ENCODE assay signal across 19 cellular contexts in genomic region chr17:19305261-19305660, GRCh38. TPM values are rescaled to one million over a fixed set of nuclear protein-coding genes. Genes with fewer than 3 reads are reported as not detected.
DNase-seq lines count a peak whose midpoint lies in the region; FAIRE-seq and TF ChIP-seq lines count a peak whose summit lies in the region.
"Had no signal": no experiment of that assay in that cellular context is flagged by ENCODE, and none has a peak within 500 bp of the region (broad histone marks: within the 10 kb centered on the region; RNA-seq: fewer than 3 reads in every experiment).

No MANE protein-coding gene starts in this region.

- H3K9me3 Mint-ChIP-seq in T-helper 1 cell treated with Interleukin-12 subunit alpha and Interleukin-12 subunit beta and Interleukin-4 antibody, amounts not matched to agents 30 μg/mL and 1 μg/mL, for 36 hours, result no peaks in the 10 kb centered on the region
- H3K9me3 Mint-ChIP-seq in neural crest cell, result no peaks in the 10 kb centered on the region

- peak; percentile 23 for FAIRE-seq in GM19239 (lab: Jason Lieb, UNC)
- FAIRE-seq: GM12878, H54, kidney had no signal

- no peak for TF ChIP-seq CTCF in neural crest cell (conservative IDR thresholded peaks at IDR 0.05)

- no peaks in the 10 kb centered on the region for H3K36me3 Mint-ChIP-seq in T-helper 1 cell treated with Interleukin-12 subunit alpha and Interleukin-12 subunit beta and Interleukin-4 antibody, amounts not matched to agents 30 μg/mL and 1 μg/mL, for 36 hours (ENCODE audit: low read depth)
- H3K36me3 Mint-ChIP-seq in neural crest cell (ENCODE audit: low read depth), result no peaks in the 10 kb centered on the region

- H3K27ac Mint-ChIP-seq in T-helper 1 cell treated with Interleukin-12 subunit alpha and Interleukin-12 subunit beta and Interleukin-4 antibody, amounts not matched to agents 30 μg/mL and 1 μg/mL, for 36 hours, result peak overlapping the region; percentile 26
- peak overlapping the region; percentile 97 for H3K27ac Mint-ChIP-seq in neural crest cell (ENCODE audit: unreplicated experiment)

- peaks cover 22% of the 10 kb centered on the region for H3K27me3 Mint-ChIP-seq in T-helper 1 cell treated with Interleukin-12 subunit alpha and Interleukin-12 subunit beta and Interleukin-4 antibody, amounts not matched to agents 30 μg/mL and 1 μg/mL, for 36 hours (ENCODE audit: low read depth)
- H3K27me3 Mint-ChIP-seq in neural crest cell (ENCODE audit: low read depth), result no peaks in the 10 kb centered on the region

- H3K4me3 Mint-ChIP-seq in T-helper 1 cell treated with Interleukin-12 subunit alpha and Interleukin-12 subunit beta and Interleukin-4 antibody, amounts not matched to agents 30 μg/mL and 1 μg/mL, for 36 hours, result peak overlapping the region; percentile 10
- H3K4me3 Mint-ChIP-seq in neural crest cell, result no peak overlapping the region

- peak; percentile 37 for DNase-seq in NOMO-1 treated with DMSO at 0.1 percent for 48 hours (lab: John Stamatoyannopoulos, UW; ENCODE audit: unreplicated experiment)
- DNase-seq in NOMO-1 treated with dmso at 0.1 percent for 144 hours (lab: John Stamatoyannopoulos, UW; ENCODE audit: unreplicated experiment), result no peak
- DNase-seq in GM19239 (ENCODE audit: insufficient read length, low spot score), result no peak
- DNase-seq in neural crest cell (ENCODE audit: low read depth, low spot score), result no peak
- DNase-seq in midbrain (lab: John Stamatoyannopoulos, UW), result no peak
- DNase-seq in amniotic stem cell (lab: John Stamatoyannopoulos, UW), result no peak
- no peak for DNase-seq in hepatic stellate cell (ENCODE audit: low spot score)
- DNase-seq: activated CD4-positive, alpha-beta T cell treated with anti-CD3 and anti-CD28 coated beads for 48 hours; colonic mucosa; EL; kidney; NCI-H1092 treated with DMSO at 0.1 percent for 48 hours; NCI-H2107; occipital lobe; stimulated activated CD4-positive, alpha-beta T cell treated with anti-CD3 and anti-CD28 coated beads, Interleukin-4, amount 100 ng/mL, for 24 hours; tibial artery had no signal

- H3K4me1 Mint-ChIP-seq in T-helper 1 cell treated with Interleukin-12 subunit alpha and Interleukin-12 subunit beta and Interleukin-4 antibody, amounts not matched to agents 30 μg/mL and 1 μg/mL, for 36 hours (ENCODE audit: low read depth), result peaks cover 28% of the 10 kb centered on the region
- peaks cover 48% of the 10 kb centered on the region for H3K4me1 Mint-ChIP-seq in neural crest cell

RNA-seq across cellular contexts. Expression of gene B9D1, which starts 57.3 kb away (rescaled TPM):
- total RNA-seq in neural crest cell, result 15.4 and 17.9 TPM in 2 replicates
